1 cellular context compared by ENCODE assay signal in the genomic region with DNA sequence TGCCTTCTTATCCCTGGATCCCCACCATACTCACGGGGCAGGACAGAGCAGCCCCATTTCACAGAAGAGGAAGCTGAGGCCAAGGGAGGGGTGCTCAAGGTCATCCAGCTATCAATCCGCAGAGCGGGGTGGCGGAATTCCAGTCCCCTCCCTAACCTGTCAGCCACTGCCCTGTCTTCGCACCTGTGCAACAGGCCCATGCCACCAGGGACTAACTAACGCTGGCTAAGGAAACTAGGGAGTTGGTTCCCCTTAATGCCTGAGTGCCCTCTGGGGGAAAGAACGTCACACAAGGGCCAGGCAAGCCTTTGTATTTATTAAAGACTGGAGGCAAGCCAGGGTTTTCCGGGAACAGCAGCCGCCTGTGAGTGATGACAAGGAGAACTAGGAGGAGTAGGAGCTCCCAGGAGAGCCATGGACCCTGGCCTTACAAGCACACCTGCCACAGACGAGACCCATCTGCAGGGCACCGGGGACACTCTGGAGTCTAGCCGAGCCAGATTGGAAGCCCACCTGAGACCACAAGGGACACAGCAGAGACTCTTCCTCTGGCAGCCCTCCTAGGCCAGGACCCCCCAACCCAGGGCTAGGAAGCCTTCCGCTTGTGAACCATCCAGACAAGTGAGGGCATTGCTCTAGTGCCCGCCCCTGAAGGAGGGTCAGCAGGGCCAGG.
TF ChIP-seq lines count a peak whose summit lies in the region.

No MANE protein-coding gene starts in this region.

TF ChIP-seq in IMR-90, 13 proteins besides CTCF, POLR2A, EP300 and RAD21 (continued from another document):
- TF ChIP-seq ELK1 (IDR thresholded peaks at IDR 0.05; ENCODE audit: borderline replicate concordance, low read depth, low read length): no peak
- TF ChIP-seq USF2 (IDR thresholded peaks at IDR 0.05; ENCODE audit: low read depth, low read length): no peak
- TF ChIP-seq RFX5 (IDR thresholded peaks at IDR 0.05; ENCODE audit: low read depth, low read length): no peak
- no peak for TF ChIP-seq BHLHE40 (IDR thresholded peaks at IDR 0.05; ENCODE audit: low read depth, low read length)
- TF ChIP-seq NFE2L2 (IDR thresholded peaks at IDR 0.05; ENCODE audit: low read depth, low read length): no peak
- TF ChIP-seq CEBPB (IDR thresholded peaks at IDR 0.05; ENCODE audit: low read depth, low read length): no peak
- TF ChIP-seq SMC3 (IDR thresholded peaks at IDR 0.05; ENCODE audit: low read depth, low read length): no peak
- no peak for TF ChIP-seq FOS (IDR thresholded peaks at IDR 0.05; ENCODE audit: low read depth, low read length)
- no peak for TF ChIP-seq MAZ (IDR thresholded peaks at IDR 0.05; ENCODE audit: borderline replicate concordance, low read depth, low read length)
- no peak for TF ChIP-seq RCOR1 (IDR thresholded peaks at IDR 0.05; ENCODE audit: insufficient replicate concordance, low read length)
- TF ChIP-seq MXI1 (IDR thresholded peaks at IDR 0.05; ENCODE audit: borderline replicate concordance, low read depth, low read length): no peak
